13 cellular contexts compared by ENCODE assay signal in genomic region chr5:61051267-61051666, GRCh38.
A peak's percentile ranks its signal among the peaks of the same experiment; 100 is the strongest.
DNase-seq lines count a peak whose midpoint lies in the region; ATAC-seq, FAIRE-seq and TF ChIP-seq lines count a peak whose summit lies in the region.
"Had no signal": no experiment of that assay in that cellular context is flagged by ENCODE, and none has a peak within 500 bp of the region (broad histone marks: within the 10 kb centered on the region; RNA-seq: fewer than 3 reads in every experiment).

No MANE protein-coding gene starts in this region.

- TF ChIP-seq RAD21 in Ishikawa (IDR thresholded peaks at IDR 0.05; ENCODE audit: low read depth) = no peak

- TF ChIP-seq CTCF in Caco-2 (IDR thresholded peaks at IDR 0.05; ENCODE audit: insufficient read depth in 1 of 2, low read depth in 1 of 2, low read length in 1 of 2, severe bottlenecking in 1 of 2, unreplicated experiment in 1 of 2) (no peak), bronchial epithelial cell (IDR thresholded peaks at IDR 0.05; ENCODE audit: insufficient read depth, low read length, severe bottlenecking) (no peak)

- DNase-seq in Caco-2 (no peak), bronchial epithelial cell (ENCODE audit: low read depth) (peak; percentile 73), lung microvascular endothelial cell (ENCODE audit: low read depth in 2 of 2) (peak; percentile 18 to 69), 8988T (no peak), HuH-7.5 (ENCODE audit: low spot score) (no peak)
- DNase-seq in effector CD4-positive, alpha-beta T cell = no peak
- DNase-seq: activated CD4-positive, alpha-beta T cell treated with anti-CD3 and anti-CD28 coated beads for 48 hours; activated effector memory CD4-positive, alpha-beta T cell treated with anti-CD3 and anti-CD28 coated beads, Interleukin-2, amount 50 U/mL, for 16 hours; naive B cell; SIG-M5 had no signal

- no peak overlapping the region for H3K4me3 Mint-ChIP-seq in Caco-2 (ENCODE audit: unreplicated experiment)
- H3K4me3 Mint-ChIP-seq: naive B cell had no signal

- FAIRE-seq in bronchial epithelial cell (lab: Jason Lieb, UNC) = no peak

- H3K27me3 ChIP-seq in Caco-2 (replicated peaks; ENCODE audit: control insufficient read depth, insufficient read depth, low read length) (no peaks in the 10 kb centered on the region), bronchial epithelial cell (ENCODE audit: control insufficient read depth, insufficient read depth, low read length) (no peaks in the 10 kb centered on the region)
- H3K27me3 ChIP-seq: BLaER1 treated with 17β-estradiol and CSF1 and Interleukin-3, amounts not matched to agents 10 nM and 100 nM had no signal

- CTCF ChIA-PET in Caco-2 (lab: Charles Lee) = no interaction called here

- H3K27ac Mint-ChIP-seq in Caco-2 (ENCODE audit: unreplicated experiment) = peak overlapping the region; percentile 13

- POLR2A ChIA-PET in Caco-2 (lab: Charles Lee) = no interaction called here

- BruUV-seq in Caco-2 (replicated peaks; lab: Mats Ljungman, UMichigan) = no TSS peak

- H3K4me3 ChIP-seq in Caco-2 (ENCODE audit: low read depth, low read length) (no peak overlapping the region), bronchial epithelial cell (ENCODE audit: low read depth, low read length) (no peak overlapping the region)
- H3K4me3 ChIP-seq: BLaER1 treated with 17β-estradiol and CSF1 and Interleukin-3, amounts not matched to agents 10 nM and 100 nM had no signal

- no peaks in the 10 kb centered on the region for H3K36me3 Mint-ChIP-seq in Caco-2 (ENCODE audit: insufficient read depth, unreplicated experiment)

- H3K36me3 ChIP-seq in Caco-2 (ENCODE audit: control insufficient read depth, insufficient read depth, low read length) (no peaks in the 10 kb centered on the region), bronchial epithelial cell (ENCODE audit: control insufficient read depth, insufficient read depth, low read length) (no peaks in the 10 kb centered on the region)

- peaks cover 31% of the 10 kb centered on the region for H3K4me1 ChIP-seq in Caco-2
- H3K4me1 ChIP-seq: BLaER1 treated with 17β-estradiol and CSF1 and Interleukin-3, amounts not matched to agents 10 nM and 100 nM had no signal

- intact Hi-C loops in Caco-2 (cut with micrococcal nuclease; ENCODE audit: unreplicated experiment) = loop anchor here (10.0 kb wide), 2 partner anchors 114 to 884 kb away; partner anchors contain the start of gene SMIM15

- no peak for ATAC-seq in GM21381 (IDR thresholded peaks at IDR 0.05; ENCODE audit: unreplicated experiment)

- no peaks in the 10 kb centered on the region for H3K27me3 Mint-ChIP-seq in Caco-2 (ENCODE audit: insufficient read depth, unreplicated experiment)
- H3K27me3 Mint-ChIP-seq: naive B cell had no signal

- H3K9me3 ChIP-seq in Caco-2 = no peaks in the 10 kb centered on the region
- H3K9me3 ChIP-seq: BLaER1 treated with 17β-estradiol and CSF1 and Interleukin-3, amounts not matched to agents 10 nM and 100 nM had no signal

- peak; percentile 36; the same call in 1 of the 2 replicates for TF ChIP-seq EP300 in Ishikawa (IDR thresholded peaks at IDR 0.05; ENCODE audit: borderline replicate concordance)

- peaks cover 19% of the 10 kb centered on the region for H3K4me1 Mint-ChIP-seq in Caco-2 (ENCODE audit: low read depth, unreplicated experiment)
- H3K4me1 Mint-ChIP-seq: naive B cell had no signal

- no peaks in the 10 kb centered on the region for H3K9me3 Mint-ChIP-seq in Caco-2 (ENCODE audit: unreplicated experiment)

TF ChIP-seq in Ishikawa, 13 proteins besides CTCF, POLR2A, EP300 and RAD21:
- no peak for TF ChIP-seq MAX (IDR thresholded peaks at IDR 0.05)
- peak; percentile 89 for TF ChIP-seq TEAD4 (IDR thresholded peaks at IDR 0.05)
- no peak for TF ChIP-seq EGR1 (IDR thresholded peaks at IDR 0.05)
- no peak for TF ChIP-seq TCF12 (IDR thresholded peaks at IDR 0.05; ENCODE audit: low read depth)
- TF ChIP-seq CREB1 (IDR thresholded peaks at IDR 0.05; ENCODE audit: low read depth) = no peak
- TF ChIP-seq NFIC (IDR thresholded peaks at IDR 0.05) = 0 out of 2 replicates have a peak, but pooled peaks have one; percentile 31
- no peak for TF ChIP-seq TAF1 (IDR thresholded peaks at IDR 0.05; ENCODE audit: low read depth)
- TF ChIP-seq CEBPB (IDR thresholded peaks at IDR 0.05) = no peak
- 0 out of 2 replicates have a peak, but pooled peaks have one; percentile 31 for TF ChIP-seq YY1 (IDR thresholded peaks at IDR 0.05; ENCODE audit: low read depth)

Comparison
In these comparisons a context has a peak if more than half of its experiments do, and no peak if none do; other contexts are left out.
1. DNase-seq: peak in bronchial epithelial cell (single experiment) and lung microvascular endothelial cell (2 of 2); none in Caco-2 (0 of 2), effector CD4-positive, alpha-beta T cell (single experiment), 8988T (single experiment) and HuH-7.5 (single experiment).